15 cellular contexts compared by ENCODE assay signal in genomic region chr15:63870043-63870394, GRCh38. TPM values are rescaled to one million over a fixed set of nuclear protein-coding genes. Genes with fewer than 3 reads are reported as not detected.
DNase-seq lines count a peak whose midpoint lies in the region; ATAC-seq, FAIRE-seq and TF ChIP-seq lines count a peak whose summit lies in the region.
"Had no signal": no experiment of that assay in that cellular context is flagged by ENCODE, and none has a peak within 500 bp of the region (broad histone marks: within the 10 kb centered on the region; RNA-seq: fewer than 3 reads in every experiment).

No MANE protein-coding gene starts in this region.

- peaks cover 0 to 6% of the 10 kb centered on the region in 2 donors for H3K36me3 Mint-ChIP-seq in activated naive CD4-positive, alpha-beta T cell treated with anti-CD3 and anti-CD28 coated beads, Interleukin-2, amount 50 U/mL, for 72 hours
- H3K36me3 Mint-ChIP-seq in astrocyte (ENCODE audit: low read depth, unreplicated experiment) (no peaks in the 10 kb centered on the region), Calu3 (ENCODE audit: insufficient read depth, unreplicated experiment) (no peaks in the 10 kb centered on the region)

- BruUV-seq in Calu3 (replicated peaks; lab: Mats Ljungman, UMichigan), result no TSS peak

- no peaks in the 10 kb centered on the region for H3K9me3 ChIP-seq in astrocyte (ENCODE audit: insufficient read depth, low read depth, low read length)
- H3K9me3 ChIP-seq: BE2C, neutrophil, uterus had no signal

- TF ChIP-seq CTCF in astrocyte (IDR thresholded peaks at IDR 0.05; ENCODE audit: insufficient read depth, low read depth, low read length), result no peak
- TF ChIP-seq CTCF in Calu3 (IDR thresholded peaks at IDR 0.05; ENCODE audit: unreplicated experiment), result no peak

- H2AFZ ChIP-seq in astrocyte (ENCODE audit: low read depth, low read length), result no peak overlapping the region

- H3K79me2 ChIP-seq in astrocyte (ENCODE audit: insufficient read depth, low read length), result no peaks in the 10 kb centered on the region

- no peaks in the 10 kb centered on the region for H4K20me1 ChIP-seq in astrocyte (ENCODE audit: insufficient read depth, low read length)

- peak; percentile 88 to 89 for ATAC-seq in activated naive CD4-positive, alpha-beta T cell treated with anti-CD3 and anti-CD28 coated beads, Interleukin-2, amount 50 U/mL, for 72 hours
- ATAC-seq in HG02973 (IDR thresholded peaks at IDR 0.05; ENCODE audit: unreplicated experiment), result no peak

- intact Hi-C loops in Calu3 (cut with micrococcal nuclease; ENCODE audit: unreplicated experiment), result no loop called here

- H3K27me3 Mint-ChIP-seq in astrocyte (ENCODE audit: low read depth, unreplicated experiment), result peaks cover 4% of the 10 kb centered on the region
- peaks cover 72% of the 10 kb centered on the region for H3K27me3 Mint-ChIP-seq in Calu3 (ENCODE audit: unreplicated experiment)

- no peak for FAIRE-seq in astrocyte (lab: Jason Lieb, UNC)

- no peak overlapping the region for H3K4me3 ChIP-seq in astrocyte (ENCODE audit: insufficient read depth, low read depth, low read length)
- H3K4me3 ChIP-seq: uterus had no signal

- no peaks in the 10 kb centered on the region for H3K36me3 ChIP-seq in astrocyte (ENCODE audit: insufficient read depth, low read length)
- H3K36me3 ChIP-seq: BE2C, neutrophil, uterus had no signal

- H3K4me1 Mint-ChIP-seq in astrocyte (ENCODE audit: low read depth, unreplicated experiment) (peaks cover 10% of the 10 kb centered on the region), Calu3 (ENCODE audit: low read depth, unreplicated experiment) (peaks cover 8% of the 10 kb centered on the region)

- H3K4me3 Mint-ChIP-seq in astrocyte (ENCODE audit: unreplicated experiment), result peak overlapping the region; percentile 12
- H3K4me3 Mint-ChIP-seq in Calu3 (ENCODE audit: low read depth, unreplicated experiment), result no peak overlapping the region

- no peak overlapping the region for H3K9ac ChIP-seq in astrocyte (ENCODE audit: low read length)

- no peak overlapping the region for H3K4me2 ChIP-seq in astrocyte (ENCODE audit: low read length)

- no peak overlapping the region for H3K27ac ChIP-seq in astrocyte (ENCODE audit: low read depth, low read length)
- H3K27ac ChIP-seq: HL-60, neutrophil, uterus had no signal

- no peaks in the 10 kb centered on the region for H3K4me1 ChIP-seq in astrocyte (ENCODE audit: insufficient read depth, low read length)
- H3K4me1 ChIP-seq: BE2C, uterus had no signal

- H3K27me3 ChIP-seq in astrocyte (ENCODE audit: insufficient read depth, low read length), result peaks cover 3% of the 10 kb centered on the region
- H3K27me3 ChIP-seq: BE2C, neutrophil, uterus had no signal

- H3K27ac Mint-ChIP-seq in activated naive CD4-positive, alpha-beta T cell treated with anti-CD3 and anti-CD28 coated beads, Interleukin-2, amount 50 U/mL, for 72 hours, result peak overlapping the region; percentile 44 to 77
- H3K27ac Mint-ChIP-seq in astrocyte (ENCODE audit: unreplicated experiment) (no peak overlapping the region), Calu3 (ENCODE audit: unreplicated experiment) (no peak overlapping the region)

- CTCF ChIA-PET in Calu3 (lab: Charles Lee), result interaction anchor here (0.7 to 1.5 kb wide), 9 partner anchors 9 to 260 kb away, joined by 3 to 7 read pairs (median 4); no protein-coding TSS in a partner anchor

- DNase-seq in activated naive CD4-positive, alpha-beta T cell treated with anti-CD3 and anti-CD28 coated beads, Interleukin-2, amount 50 U/mL, for 72 hours (ENCODE audit: low spot score in 2 of 2), result no peak
- DNase-seq in activated naive CD4-positive, alpha-beta T cell treated with Interleukin-2 at 50 U/mL for 16 hours, result no peak
- DNase-seq in NOMO-1 (lab: John Stamatoyannopoulos, UW; ENCODE audit: unreplicated experiment in 2 of 2) (peak; percentile 47 to 89), astrocyte (ENCODE audit: low read depth) (no peak), NCI-H1105 (lab: John Stamatoyannopoulos, UW) (no peak), Calu3 (no peak), NCI-H1092 treated with DMSO at 0.1 percent for 48 hours (lab: John Stamatoyannopoulos, UW) (no peak)
- DNase-seq: BE2C; effector CD8-positive, alpha-beta T cell; NCI-H1048; NCI-H524 treated with DMSO at 0.1 percent for 48 hours; uterus had no signal

- H3K9me3 Mint-ChIP-seq in activated naive CD4-positive, alpha-beta T cell treated with anti-CD3 and anti-CD28 coated beads, Interleukin-2, amount 50 U/mL, for 72 hours, result peaks cover 0 to 5% of the 10 kb centered on the region in 2 donors
- no peaks in the 10 kb centered on the region for H3K9me3 Mint-ChIP-seq in astrocyte (ENCODE audit: unreplicated experiment)
- no peaks in the 10 kb centered on the region for H3K9me3 Mint-ChIP-seq in Calu3 (ENCODE audit: low read depth, unreplicated experiment)

RNA-seq across cellular contexts. Expression of gene HERC1, which starts 36.3 kb away (rescaled TPM):
- 100 to 1,000 TPM in 1 of 2 donors, 10 to 100 TPM in 1; 70.4 to 112 TPM for total RNA-seq in activated naive CD4-positive, alpha-beta T cell treated with anti-CD3 and anti-CD28 coated beads, Interleukin-2, amount 50 U/mL, for 72 hours
- total RNA-seq in astrocyte (45.6 and 52.7 TPM in 2 replicates), Calu3 (2022) (50.6 and 52.1 TPM in 2 replicates)

Comparison
In these comparisons a context has a peak if more than half of its experiments do, and no peak if none do; other contexts are left out.
1. DNase-seq: peak in NOMO-1 (2 of 2); none in activated naive CD4-positive, alpha-beta T cell treated with anti-CD3 and anti-CD28 coated beads, Interleukin-2, amount 50 U/mL, for 72 hours (0 of 2), activated naive CD4-positive, alpha-beta T cell treated with Interleukin-2 at 50 U/mL for 16 hours (single experiment), astrocyte (single experiment), NCI-H1105 (single experiment), Calu3 (single experiment) and NCI-H1092 treated with DMSO at 0.1 percent for 48 hours (single experiment).
2. H3K27ac Mint-ChIP-seq: peak in activated naive CD4-positive, alpha-beta T cell treated with anti-CD3 and anti-CD28 coated beads, Interleukin-2, amount 50 U/mL, for 72 hours (2 of 2); none in astrocyte (single experiment) and Calu3 (single experiment).